10 cellular contexts compared by ENCODE assay signal in genomic region chr1:156122086-156122485, GRCh38. TPM values are rescaled to one million over a fixed set of nuclear protein-coding genes. Genes with fewer than 3 reads are reported as not detected.
DNase-seq lines count a peak whose midpoint lies in the region; ATAC-seq and TF ChIP-seq lines count a peak whose summit lies in the region.
"Had no signal": no experiment of that assay in that cellular context is flagged by ENCODE, and none has a peak within 500 bp of the region (broad histone marks: within the 10 kb centered on the region; RNA-seq: fewer than 3 reads in every experiment).

No MANE protein-coding gene starts in this region.

- H3K4me1 ChIP-seq in transverse colon = peaks cover 77 to 100% (median 99%) of the 10 kb centered on the region in 4 donors

- H3K4me1 Mint-ChIP-seq in activated CD4-positive, alpha-beta T cell treated with anti-CD3 and anti-CD28 coated beads for 36 hours = peaks cover 59% of the 10 kb centered on the region
- H3K4me1 Mint-ChIP-seq in mesothelial cell of epicardium = peaks cover 61% of the 10 kb centered on the region

- H3K36me3 ChIP-seq in transverse colon = no peaks in the 10 kb centered on the region

- in situ Hi-C loops in transverse colon (cut with MboI; ENCODE audit: low pct_ligation_motif_present in 1 of 4, low pct_unique_long_range_greater_than_20kb in 1 of 4, low sequenced_read_pairs in 3 of 4) = no loop called here

- no peaks in the 10 kb centered on the region for H3K9me3 ChIP-seq in transverse colon

- POLR2A ChIA-PET in activated CD4-positive, alpha-beta T cell treated with anti-CD3 and anti-CD28 coated beads for 36 hours (lab: Charles Lee) = no interaction called here

- intact Hi-C loops in activated CD4-positive, alpha-beta T cell treated with anti-CD3 and anti-CD28 coated beads for 36 hours (cut with DNase I, micrococcal nuclease) = no loop called here
- intact Hi-C loops in transverse colon (cut with DNase I; ENCODE audit: low total_unique reads) = loop anchor here (2.0 kb wide), 1 partner anchor 17 kb away; no protein-coding TSS in a partner anchor

- no peak for TF ChIP-seq EP300 in transverse colon (IDR thresholded peaks at IDR 0.05; ENCODE audit: low read depth)

- peaks cover 13% of the 10 kb centered on the region for H3K36me3 Mint-ChIP-seq in activated CD4-positive, alpha-beta T cell treated with anti-CD3 and anti-CD28 coated beads for 36 hours (ENCODE audit: low read depth)
- peaks cover 4% of the 10 kb centered on the region for H3K36me3 Mint-ChIP-seq in mesothelial cell of epicardium

- CTCF ChIA-PET in activated CD4-positive, alpha-beta T cell treated with anti-CD3 and anti-CD28 coated beads for 36 hours (lab: Charles Lee) = interaction anchor here (1.2 to 29.1 kb wide), 4 partner anchors 9 to 103 kb away, joined by 4 to 929 read pairs (median 4); partner anchors contain the start of gene MEX3A

- TF ChIP-seq POLR2A in transverse colon (IDR thresholded peaks at IDR 0.05) = no peak

- H3K27ac ChIP-seq in cingulate gyrus (ENCODE audit: low read depth, low read length) (peak overlapping the region; percentile 96), transverse colon (peak overlapping the region; percentile 96 to 100 (median 98))

- peaks cover 2% of the 10 kb centered on the region for H3K27me3 Mint-ChIP-seq in activated CD4-positive, alpha-beta T cell treated with anti-CD3 and anti-CD28 coated beads for 36 hours
- H3K27me3 Mint-ChIP-seq in mesothelial cell of epicardium (ENCODE audit: low read depth) = no peaks in the 10 kb centered on the region
- H3K27me3 Mint-ChIP-seq: activated CD4-positive, alpha-beta memory T cell treated with anti-CD3 and anti-CD28 coated beads for 36 hours had no signal

- no peak overlapping the region for H3K27ac Mint-ChIP-seq in activated CD4-positive, alpha-beta T cell treated with anti-CD3 and anti-CD28 coated beads for 36 hours
- peak overlapping the region; percentile 99 for H3K27ac Mint-ChIP-seq in mesothelial cell of epicardium
- H3K27ac Mint-ChIP-seq: activated CD4-positive, alpha-beta memory T cell treated with anti-CD3 and anti-CD28 coated beads for 36 hours had no signal

- WGBS in transverse colon (ENCODE audit: low coverage in 1 of 2), 2 donors = 17 to 41% methylated on average over 2 to 4 of the region's 4 CpGs

- no peaks in the 10 kb centered on the region for H3K9me3 Mint-ChIP-seq in activated CD4-positive, alpha-beta T cell treated with anti-CD3 and anti-CD28 coated beads for 36 hours (ENCODE audit: low read depth)
- H3K9me3 Mint-ChIP-seq in mesothelial cell of epicardium = no peaks in the 10 kb centered on the region
- H3K9me3 Mint-ChIP-seq: activated CD4-positive, alpha-beta memory T cell treated with anti-CD3 and anti-CD28 coated beads for 36 hours had no signal

- ATAC-seq in activated CD4-positive, alpha-beta T cell treated with anti-CD3 and anti-CD28 coated beads for 36 hours = no peak

- H3K27me3 ChIP-seq in transverse colon = no peaks in the 10 kb centered on the region

- peak overlapping the region in 3 of 4 donors; percentile 6 to 37 (median 10) for H3K4me3 ChIP-seq in transverse colon

- peak overlapping the region; percentile 8 for H3K4me3 Mint-ChIP-seq in activated CD4-positive, alpha-beta T cell treated with anti-CD3 and anti-CD28 coated beads for 36 hours
- H3K4me3 Mint-ChIP-seq in mesothelial cell of epicardium = no peak overlapping the region
- H3K4me3 Mint-ChIP-seq: activated CD4-positive, alpha-beta memory T cell treated with anti-CD3 and anti-CD28 coated beads for 36 hours had no signal

- TF ChIP-seq CTCF in mesothelial cell of epicardium (IDR thresholded peaks at IDR 0.05; ENCODE audit: unreplicated experiment) (no peak), transverse colon (IDR thresholded peaks at IDR 0.05) (no peak)

- DNase-seq in activated CD4-positive, alpha-beta T cell treated with anti-CD3 and anti-CD28 coated beads for 36 hours = no peak
- DNase-seq in activated CD4-positive, alpha-beta T cell treated with anti-CD3 and anti-CD28 coated beads for 48 hours = no peak
- DNase-seq in mesothelial cell of epicardium (ENCODE audit: low spot score in 2 of 2, unreplicated experiment in 2 of 2) (no peak), transverse colon (no peak), NCI-H2171 (lab: John Stamatoyannopoulos, UW) (no peak), NCI-H526 treated with DMSO at 0.1 percent for 48 hours (lab: John Stamatoyannopoulos, UW) (no peak), cortex of kidney (lab: John Stamatoyannopoulos, UW) (no peak)
- DNase-seq: 8988T; activated CD4-positive, alpha-beta memory T cell treated with anti-CD3 and anti-CD28 coated beads for 36 hours had no signal

RNA-seq across cellular contexts. Expression of gene LMNA, which starts 7.6 kb away (rescaled TPM):
- total RNA-seq in activated CD4-positive, alpha-beta T cell treated with anti-CD3 and anti-CD28 coated beads for 36 hours = 100 to 1,000 TPM; 184 to 218 TPM
- total RNA-seq in mesothelial cell of epicardium = 91.7 to 96.9 TPM (median 92.4 TPM) in 3 replicates
- 100 to 1,000 TPM; 300 to 999 (median 324) TPM for total RNA-seq in transverse colon

RNA-seq across cellular contexts. Expression of gene SEMA4A, which starts 31.3 kb away (rescaled TPM):
- total RNA-seq in activated CD4-positive, alpha-beta T cell treated with anti-CD3 and anti-CD28 coated beads for 36 hours = 10 to 100 TPM; 53.3 to 64.5 TPM
- total RNA-seq in mesothelial cell of epicardium = 18.7 to 21.0 TPM (median 19.8 TPM) in 3 replicates
- 1 to 10 TPM in 3 of 4 donors, not detected in 1; 2.6 to 6.0 (median 4.8) TPM for total RNA-seq in transverse colon

RNA-seq across cellular contexts. Expression of gene MEX3A, which starts 39.8 kb away (rescaled TPM):
- total RNA-seq in activated CD4-positive, alpha-beta T cell treated with anti-CD3 and anti-CD28 coated beads for 36 hours = under 1 TPM; 0.48 to 0.79 TPM
- 107 to 112 TPM (median 112 TPM) in 3 replicates for total RNA-seq in mesothelial cell of epicardium
- total RNA-seq in transverse colon = under 1 TPM in 3 of 4 donors, not detected in 1; 0.14 to 0.60 (median 0.48) TPM

Comparison
In these comparisons a context has a peak if more than half of its experiments do, and no peak if none do; other contexts are left out.
1. RNA of gene MEX3A, which starts 39.8 kb away (total RNA-seq): 107 to 112 TPM in mesothelial cell of epicardium; 0.48 to 0.79 TPM in activated CD4-positive, alpha-beta T cell treated with anti-CD3 and anti-CD28 coated beads for 36 hours and 0.14 to 0.60 TPM in transverse colon; every median in the first group is over 10 times any median in the second.